8 cellular contexts compared by ENCODE assay signal in genomic region chr5:33850100-33850594, GRCh38.
DNase-seq lines count a peak whose midpoint lies in the region; ATAC-seq and TF ChIP-seq lines count a peak whose summit lies in the region.

No MANE protein-coding gene starts in this region.

- no peak for TF ChIP-seq CTCF in cardiac fibroblast (IDR thresholded peaks at IDR 0.05; ENCODE audit: low read depth, low read length)

- no peak overlapping the region for H3K4me3 ChIP-seq in cardiac fibroblast (replicated peaks in 1 of 2; ENCODE audit: low read depth in 2 of 2, low read length in 2 of 2)

- peak; percentile 95 for ATAC-seq in GM18870 (IDR thresholded peaks at IDR 0.05; ENCODE audit: unreplicated experiment)
- ATAC-seq in HG02759 (IDR thresholded peaks at IDR 0.05; ENCODE audit: unreplicated experiment) = peak; percentile 95

- DNase-seq in NOMO-1 treated with dmso at 0.1 percent for 144 hours (lab: John Stamatoyannopoulos, UW; ENCODE audit: unreplicated experiment) = peak; percentile 65
- peak; percentile 51 to 89 for DNase-seq in cardiac fibroblast (ENCODE audit: low read depth in 2 of 2)
- DNase-seq in stimulated activated CD8-positive, alpha-beta memory T cell treated with anti-CD3 and anti-CD28 coated beads, Interleukin-7, amount 100 ng/mL, for 4 hours (ENCODE audit: low read depth in 2 of 2) = peak; percentile 2 to 4
- no peak for DNase-seq in NCI-H146 treated with DMSO at 0.1 percent for 48 hours (lab: John Stamatoyannopoulos, UW; ENCODE audit: unreplicated experiment)
- no peak for DNase-seq in NCI-H2081 (lab: John Stamatoyannopoulos, UW)
- DNase-seq in amygdala (lab: John Stamatoyannopoulos, UW) = no peak

Comparison
In these comparisons a context has a peak if more than half of its experiments do, and no peak if none do; other contexts are left out.
1. DNase-seq: peak in NOMO-1 treated with dmso at 0.1 percent for 144 hours (single experiment), cardiac fibroblast (2 of 2) and stimulated activated CD8-positive, alpha-beta memory T cell treated with anti-CD3 and anti-CD28 coated beads, Interleukin-7, amount 100 ng/mL, for 4 hours (2 of 2); none in NCI-H146 treated with DMSO at 0.1 percent for 48 hours (single experiment), NCI-H2081 (0 of 2) and amygdala (0 of 56).